Comparison of ENCODE assay signal across 8 cellular contexts in the genomic region with DNA sequence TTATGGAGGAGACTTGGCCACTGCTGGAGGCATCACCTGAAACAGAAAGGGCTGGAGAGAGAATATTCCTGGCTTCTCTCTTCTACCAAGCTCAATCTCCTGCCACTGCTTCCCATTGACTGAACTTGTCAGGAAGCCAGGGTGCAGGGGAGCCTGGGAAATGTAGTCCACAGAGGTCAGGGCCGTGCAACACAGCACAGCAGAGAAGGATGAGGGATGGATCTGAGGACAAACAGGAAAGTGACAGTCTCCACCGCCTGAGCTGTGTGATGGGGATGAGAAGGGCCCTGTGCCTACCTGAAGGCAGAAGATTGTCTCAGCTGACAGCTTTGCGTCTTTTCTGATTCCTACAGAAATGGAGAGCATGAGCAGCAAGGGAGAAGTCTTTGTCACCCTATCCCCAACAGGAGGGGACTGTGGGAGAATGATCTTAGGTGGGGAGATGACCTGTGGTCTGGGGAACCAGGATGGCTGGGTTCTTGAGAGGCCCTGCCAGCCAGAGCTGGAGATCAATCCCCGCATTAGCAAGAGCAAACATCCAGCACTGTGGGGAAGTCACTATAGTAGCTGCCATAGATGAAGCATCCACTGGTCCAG.
DNase-seq lines count a peak whose midpoint lies in the region; ATAC-seq, FAIRE-seq and TF ChIP-seq lines count a peak whose summit lies in the region.

No MANE protein-coding gene starts in this region.

- no peak overlapping the region for H3K27ac ChIP-seq in pancreas

- H3K4me1 ChIP-seq in pancreas = peaks cover 9 to 13% (median 10%) of the 10 kb centered on the region in 3 donors

- CTCF ChIA-PET in T-cell (lab: Charles Lee) = no interaction called here

- peaks cover 0 to 35% (median 7%) of the 10 kb centered on the region in 3 donors for H3K4me1 Mint-ChIP-seq in T-cell
- H3K4me1 Mint-ChIP-seq in stimulated activated naive CD8-positive, alpha-beta T cell treated with anti-CD3 and anti-CD28 coated beads, Interleukin-15, amount 100 ng/mL, for 72 hours = peaks cover 18% of the 10 kb centered on the region

- POLR2A ChIA-PET in T-cell (lab: Charles Lee) = interaction anchor here in 1 of 2 donors (0.6 kb wide), 1 partner anchor 16 kb away, joined by 3 read pairs; no protein-coding TSS in a partner anchor

- H3K36me3 ChIP-seq in pancreas = no peaks in the 10 kb centered on the region

- no peak for FAIRE-seq in pancreas (lab: Jason Lieb, UNC)

- H3K36me3 Mint-ChIP-seq in T-cell = no peaks in the 10 kb centered on the region

- no peak overlapping the region for H3K27ac Mint-ChIP-seq in T-cell
- H3K27ac Mint-ChIP-seq in stimulated activated naive CD8-positive, alpha-beta T cell treated with anti-CD3 and anti-CD28 coated beads, Interleukin-15, amount 100 ng/mL, for 72 hours = no peak overlapping the region

- WGBS in pancreas, 2 donors = 64% methylated on average over 4 of the region's 4 CpGs

- intact Hi-C loops in pancreas (cut with DNase I) = no loop called here

- H3K4me3 Mint-ChIP-seq in T-cell = no peak overlapping the region
- H3K4me3 Mint-ChIP-seq in stimulated activated naive CD8-positive, alpha-beta T cell treated with anti-CD3 and anti-CD28 coated beads, Interleukin-15, amount 100 ng/mL, for 72 hours = no peak overlapping the region

- TF ChIP-seq CTCF in GM12865 (IDR thresholded peaks at IDR 0.05; ENCODE audit: insufficient read depth, low read depth, low read length, missing control alignments) (no peak), epithelial cell of esophagus (IDR thresholded peaks at IDR 0.05; ENCODE audit: insufficient read depth, low read depth, low read length, missing control alignments) (no peak), pancreas (IDR thresholded peaks at IDR 0.05) (no peak)

- no peaks in the 10 kb centered on the region for H3K9me3 Mint-ChIP-seq in T-cell
- no peaks in the 10 kb centered on the region for H3K9me3 Mint-ChIP-seq in stimulated activated naive CD8-positive, alpha-beta T cell treated with anti-CD3 and anti-CD28 coated beads, Interleukin-15, amount 100 ng/mL, for 72 hours

- DNase-seq in GM12865 (ENCODE audit: low read depth) (peak; percentile 65), NCI-H526 treated with DMSO at 0.1 percent for 48 hours (lab: John Stamatoyannopoulos, UW) (peak; percentile 17), epithelial cell of esophagus (ENCODE audit: low read depth) (peak; percentile 56), pancreas (peak in 4 of 6 donors; percentile 58 to 73 (median 64)), T-cell (no peak)
- DNase-seq in stimulated activated naive CD8-positive, alpha-beta T cell treated with anti-CD3 and anti-CD28 coated beads, Interleukin-15, amount 100 ng/mL, for 72 hours = no peak

- H3K9me3 ChIP-seq in pancreas = no peaks in the 10 kb centered on the region

- H3K27me3 ChIP-seq in pancreas = no peaks in the 10 kb centered on the region

- ATAC-seq in pancreas (peak; percentile 51 to 79 (median 60)), GM18517 (IDR thresholded peaks at IDR 0.05; ENCODE audit: unreplicated experiment) (no peak), T-cell (replicated peaks in 1 of 4) (no peak), HG03520 (IDR thresholded peaks at IDR 0.05; ENCODE audit: unreplicated experiment) (no peak)
- no peak for ATAC-seq in stimulated activated naive CD8-positive, alpha-beta T cell treated with anti-CD3 and anti-CD28 coated beads, Interleukin-15, amount 100 ng/mL, for 72 hours

- H3K27me3 Mint-ChIP-seq in T-cell = no peaks in the 10 kb centered on the region
- peaks cover 8% of the 10 kb centered on the region for H3K27me3 Mint-ChIP-seq in stimulated activated naive CD8-positive, alpha-beta T cell treated with anti-CD3 and anti-CD28 coated beads, Interleukin-15, amount 100 ng/mL, for 72 hours

- H3K4me3 ChIP-seq in GM12865 (ENCODE audit: low read depth, low read length) = no peak overlapping the region
- no peak overlapping the region for H3K4me3 ChIP-seq in epithelial cell of esophagus (ENCODE audit: low read length)
- no peak overlapping the region for H3K4me3 ChIP-seq in pancreas

Comparison
In these comparisons a context has a peak if more than half of its experiments do, and no peak if none do; other contexts are left out.
1. DNase-seq: peak in GM12865 (single experiment), NCI-H526 treated with DMSO at 0.1 percent for 48 hours (single experiment), epithelial cell of esophagus (single experiment) and pancreas (4 of 6); none in T-cell (0 of 34) and stimulated activated naive CD8-positive, alpha-beta T cell treated with anti-CD3 and anti-CD28 coated beads, Interleukin-15, amount 100 ng/mL, for 72 hours (0 of 2).
2. ATAC-seq: peak in pancreas (4 of 4); none in GM18517 (single experiment), T-cell (0 of 4), HG03520 (single experiment) and stimulated activated naive CD8-positive, alpha-beta T cell treated with anti-CD3 and anti-CD28 coated beads, Interleukin-15, amount 100 ng/mL, for 72 hours (single experiment).